ENCODE assay signal across 9 cellular contexts in genomic region chr14:70018713-70019201, GRCh38.
DNase-seq lines count a peak whose midpoint lies in the region; TF ChIP-seq lines count a peak whose summit lies in the region.
"Had no signal": no experiment of that assay in that cellular context is flagged by ENCODE, and none has a peak within 500 bp of the region (broad histone marks: within the 10 kb centered on the region; RNA-seq: fewer than 3 reads in every experiment).

No MANE protein-coding gene starts in this region.

- H3K27me3 Mint-ChIP-seq in activated CD4-positive, alpha-beta memory T cell treated with anti-CD3 and anti-CD28 coated beads, Interleukin-2, amount 10 ng/mL, durations not matched to agents 7 days and 5 days = peaks cover 7% of the 10 kb centered on the region
- peaks cover 3% of the 10 kb centered on the region for H3K27me3 Mint-ChIP-seq in activated CD4-positive, alpha-beta memory T cell treated with anti-CD3 and anti-CD28 coated beads for 36 hours

- H3K36me3 ChIP-seq in tibial nerve = no peaks in the 10 kb centered on the region

- no peaks in the 10 kb centered on the region for H3K27me3 ChIP-seq in tibial nerve

- peaks cover 0 to 25% (median 7%) of the 10 kb centered on the region in 4 donors for H3K4me1 ChIP-seq in tibial nerve

- TF ChIP-seq EP300 in tibial nerve (IDR thresholded peaks at IDR 0.05) = no peak

- no peak overlapping the region for H3K27ac Mint-ChIP-seq in activated CD4-positive, alpha-beta memory T cell treated with anti-CD3 and anti-CD28 coated beads, Interleukin-2, amount 10 ng/mL, durations not matched to agents 7 days and 5 days
- H3K27ac Mint-ChIP-seq in activated CD4-positive, alpha-beta memory T cell treated with anti-CD3 and anti-CD28 coated beads for 36 hours = no peak overlapping the region

- no peaks in the 10 kb centered on the region for H3K9me3 ChIP-seq in tibial nerve

- no peaks in the 10 kb centered on the region for H3K9me3 Mint-ChIP-seq in activated CD4-positive, alpha-beta memory T cell treated with anti-CD3 and anti-CD28 coated beads, Interleukin-2, amount 10 ng/mL, durations not matched to agents 7 days and 5 days
- no peaks in the 10 kb centered on the region for H3K9me3 Mint-ChIP-seq in activated CD4-positive, alpha-beta memory T cell treated with anti-CD3 and anti-CD28 coated beads for 36 hours

- CTCF ChIA-PET in activated CD4-positive, alpha-beta memory T cell treated with anti-CD3 and anti-CD28 coated beads, Interleukin-2, amount 10 ng/mL, durations not matched to agents 7 days and 5 days (lab: Charles Lee) = interaction anchor here (3.4 kb wide), 1 partner anchor 9 kb away, joined by 15 read pairs; no protein-coding TSS in a partner anchor
- CTCF ChIA-PET in activated CD4-positive, alpha-beta memory T cell treated with anti-CD3 and anti-CD28 coated beads for 36 hours (lab: Charles Lee) = interaction anchor here (0.6 to 2.2 kb wide), 3 partner anchors 10 to 200 kb away, joined by 3 to 11 read pairs (median 8); no protein-coding TSS in a partner anchor

- TF ChIP-seq CTCF in tibial nerve (IDR thresholded peaks at IDR 0.05) = no peak

- intact Hi-C loops in activated CD4-positive, alpha-beta memory T cell treated with anti-CD3 and anti-CD28 coated beads for 36 hours (cut with micrococcal nuclease) = no loop called here

- peaks cover 17% of the 10 kb centered on the region for H3K4me1 Mint-ChIP-seq in activated CD4-positive, alpha-beta memory T cell treated with anti-CD3 and anti-CD28 coated beads, Interleukin-2, amount 10 ng/mL, durations not matched to agents 7 days and 5 days
- H3K4me1 Mint-ChIP-seq in activated CD4-positive, alpha-beta memory T cell treated with anti-CD3 and anti-CD28 coated beads for 36 hours (ENCODE audit: low read depth) = peaks cover 6% of the 10 kb centered on the region

- H3K4me3 ChIP-seq in tibial nerve = peak overlapping the region in 2 of 4 donors; percentile 25 to 32

- H3K36me3 Mint-ChIP-seq in activated CD4-positive, alpha-beta memory T cell treated with anti-CD3 and anti-CD28 coated beads, Interleukin-2, amount 10 ng/mL, durations not matched to agents 7 days and 5 days (ENCODE audit: low read depth) = no peaks in the 10 kb centered on the region
- no peaks in the 10 kb centered on the region for H3K36me3 Mint-ChIP-seq in activated CD4-positive, alpha-beta memory T cell treated with anti-CD3 and anti-CD28 coated beads for 36 hours

- H3K4me3 Mint-ChIP-seq in activated CD4-positive, alpha-beta memory T cell treated with anti-CD3 and anti-CD28 coated beads, Interleukin-2, amount 10 ng/mL, durations not matched to agents 7 days and 5 days = no peak overlapping the region
- H3K4me3 Mint-ChIP-seq in activated CD4-positive, alpha-beta memory T cell treated with anti-CD3 and anti-CD28 coated beads for 36 hours = no peak overlapping the region

- peak overlapping the region in 3 of 4 donors; percentile 12 to 39 (median 13) for H3K27ac ChIP-seq in tibial nerve

- WGBS in tibial nerve, 2 donors = 37% methylated on average over 8 to 9 of the region's 9 CpGs

- TF ChIP-seq POLR2A in tibial nerve (IDR thresholded peaks at IDR 0.05) = no peak

- POLR2A ChIA-PET in activated CD4-positive, alpha-beta memory T cell treated with anti-CD3 and anti-CD28 coated beads, Interleukin-2, amount 10 ng/mL, durations not matched to agents 7 days and 5 days (lab: Charles Lee) = no interaction called here
- POLR2A ChIA-PET in activated CD4-positive, alpha-beta memory T cell treated with anti-CD3 and anti-CD28 coated beads for 36 hours (lab: Charles Lee) = no interaction called here

- peak; percentile 20 for DNase-seq in activated CD4-positive, alpha-beta memory T cell treated with anti-CD3 and anti-CD28 coated beads, Interleukin-2, amount 10 ng/mL, durations not matched to agents 7 days and 5 days
- DNase-seq in activated CD4-positive, alpha-beta memory T cell treated with anti-CD3 and anti-CD28 coated beads for 36 hours = no peak
- peak; percentile 93 for DNase-seq in RPMI8226
- DNase-seq in kidney tubule cell (ENCODE audit: low spot score) = peak; percentile 9
- DNase-seq in tibial nerve (ENCODE audit: low spot score in 2 of 2) = peak in 1 of 2 donors; percentile 18
- DNase-seq in activated CD4-positive, CD25-positive, alpha-beta regulatory T cell (lab: John Stamatoyannopoulos, UW) = no peak
- no peak for DNase-seq in LoVo (ENCODE audit: low spot score)
- DNase-seq in dedifferentiated amniotic fluid mesenchymal stem cell (ENCODE audit: extremely low spot score) = no peak
- DNase-seq: AML-193 had no signal

Comparison
In these comparisons a context has a peak if more than half of its experiments do, and no peak if none do; other contexts are left out.
1. DNase-seq: peak in activated CD4-positive, alpha-beta memory T cell treated with anti-CD3 and anti-CD28 coated beads, Interleukin-2, amount 10 ng/mL, durations not matched to agents 7 days and 5 days (single experiment), RPMI8226 (single experiment) and kidney tubule cell (single experiment); none in activated CD4-positive, alpha-beta memory T cell treated with anti-CD3 and anti-CD28 coated beads for 36 hours (single experiment), activated CD4-positive, CD25-positive, alpha-beta regulatory T cell (0 of 4), LoVo (single experiment) and dedifferentiated amniotic fluid mesenchymal stem cell (single experiment).